ENCODE assay signal across 1 cellular context in genomic region chr11:128928400-128928799, GRCh38.
TF ChIP-seq lines count a peak whose summit lies in the region.

No MANE protein-coding gene starts in this region.

TF ChIP-seq in GM12878, 131 proteins besides CTCF, POLR2A, EP300 and RAD21 (continued from another document):
- TF ChIP-seq ELK1 (IDR thresholded peaks at IDR 0.05; ENCODE audit: low read depth, low read length) (peak; percentile 58; the same call in 1 of the 2 replicates), ATF2 (IDR thresholded peaks at IDR 0.05; ENCODE audit: low read length) (no peak), NR2F1 (conservative IDR thresholded peaks at IDR 0.05) (no peak), PKNOX1 (IDR thresholded peaks at IDR 0.05) (peak; percentile 73), ZBTB40 (IDR thresholded peaks at IDR 0.05; ENCODE audit: borderline replicate concordance) (no peak), ZNF24 (IDR thresholded peaks at IDR 0.05) (no peak)
